8 cellular contexts compared by ENCODE assay signal in genomic region chr5:64612349-64612961, GRCh38.
DNase-seq lines count a peak whose midpoint lies in the region; ATAC-seq, FAIRE-seq and TF ChIP-seq lines count a peak whose summit lies in the region.

No MANE protein-coding gene starts in this region.

- TF ChIP-seq CTCF in Caco-2 (IDR thresholded peaks at IDR 0.05; ENCODE audit: insufficient read depth in 1 of 2, low read depth in 1 of 2, low read length in 1 of 2, severe bottlenecking in 1 of 2, unreplicated experiment in 1 of 2), result peak; percentile 71 to 76
- peak; percentile 52 for TF ChIP-seq CTCF in NB4 (IDR thresholded peaks at IDR 0.05; ENCODE audit: low read depth, low read length)
- TF ChIP-seq CTCF in adrenal gland (IDR thresholded peaks at IDR 0.05), result peak; percentile 58 to 82 (median 78)

- no peaks in the 10 kb centered on the region for H3K9me3 Mint-ChIP-seq in Caco-2 (ENCODE audit: unreplicated experiment)

- CTCF ChIA-PET in Caco-2 (lab: Charles Lee), result interaction anchor here (0.6 to 1.6 kb wide), 7 partner anchors 10 to 383 kb away, joined by 3 to 8 read pairs (median 3); no protein-coding TSS in a partner anchor

- H3K4me3 ChIP-seq in Caco-2 (ENCODE audit: low read depth, low read length) (no peak overlapping the region), NB4 (ENCODE audit: low read depth, low read length) (no peak overlapping the region), adrenal gland (no peak overlapping the region)

- no peak overlapping the region for H3K4me3 Mint-ChIP-seq in Caco-2 (ENCODE audit: unreplicated experiment)

- POLR2A ChIA-PET in Caco-2 (lab: Charles Lee), result no interaction called here

- BruUV-seq in Caco-2 (replicated peaks; lab: Mats Ljungman, UMichigan), result no TSS peak

- H3K4me1 Mint-ChIP-seq in Caco-2 (ENCODE audit: low read depth, unreplicated experiment), result no peaks in the 10 kb centered on the region

- H3K36me3 ChIP-seq in Caco-2 (ENCODE audit: control insufficient read depth, insufficient read depth, low read length) (no peaks in the 10 kb centered on the region), adrenal gland (replicated peaks in 1 of 2) (no peaks in the 10 kb centered on the region)

- ATAC-seq in left ventricle myocardium superior (peak; percentile 57), HG03280 (IDR thresholded peaks at IDR 0.05; ENCODE audit: unreplicated experiment) (no peak)

- H3K4me1 ChIP-seq in Caco-2 (no peaks in the 10 kb centered on the region), adrenal gland (replicated peaks in 1 of 2) (no peaks in the 10 kb centered on the region)

- H3K27ac Mint-ChIP-seq in Caco-2 (ENCODE audit: unreplicated experiment), result no peak overlapping the region

- FAIRE-seq in GM19239 (lab: Jason Lieb, UNC), result peak; percentile 81

- WGBS in adrenal gland, 4 donors, result 14 to 20% (median 16%) methylated on average over 5 of the region's 5 CpGs

- H3K9me3 ChIP-seq in Caco-2 (no peaks in the 10 kb centered on the region), adrenal gland (replicated peaks in 1 of 3) (no peaks in the 10 kb centered on the region)

- H3K27me3 Mint-ChIP-seq in Caco-2 (ENCODE audit: insufficient read depth, unreplicated experiment), result peaks cover 4% of the 10 kb centered on the region

- intact Hi-C loops in Caco-2 (cut with micrococcal nuclease; ENCODE audit: unreplicated experiment) (loop anchor here (1.0 to 5.0 kb wide), 6 partner anchors 14 to 538 kb away; no protein-coding TSS in a partner anchor), adrenal gland (cut with DNase I) (loop anchor here (5.0 to 10.0 kb wide), 5 partner anchors 108 to 468 kb away; partner anchors contain the start of gene RGS7BP (in 1 of the 2)), left ventricle myocardium superior (cut with micrococcal nuclease) (loop anchor here (5.0 to 10.0 kb wide), 2 partner anchors 108 to 465 kb away; partner anchors contain the start of gene RGS7BP)

- peak in 1 of 2 experiments; percentile 62 for DNase-seq in Caco-2
- no peak for DNase-seq in GM19239 (ENCODE audit: insufficient read length, low spot score)
- peak; percentile 56 for DNase-seq in NB4 (ENCODE audit: low read depth)
- peak; percentile 37 to 79 (median 56) for DNase-seq in adrenal gland
- DNase-seq in left ventricle myocardium superior, result no peak
- peak; percentile 45 for DNase-seq in smooth muscle cell of the brain vasculature (ENCODE audit: low read depth, low spot score)
- no peak for DNase-seq in GOT3 (lab: John Stamatoyannopoulos, UW)

- H3K27me3 ChIP-seq in Caco-2 (replicated peaks; ENCODE audit: control insufficient read depth, insufficient read depth, low read length) (no peaks in the 10 kb centered on the region), adrenal gland (no peaks in the 10 kb centered on the region)

- TF ChIP-seq POLR2A in NB4 (IDR thresholded peaks at IDR 0.05; ENCODE audit: extremely low read depth, insufficient read length), result no peak
- TF ChIP-seq POLR2A in adrenal gland (IDR thresholded peaks at IDR 0.05), result no peak

- H3K27ac ChIP-seq in adrenal gland, result no peak overlapping the region

- H3K36me3 Mint-ChIP-seq in Caco-2 (ENCODE audit: insufficient read depth, unreplicated experiment), result no peaks in the 10 kb centered on the region

Comparison
In these comparisons a context has a peak if more than half of its experiments do, and no peak if none do; other contexts are left out.
1. DNase-seq: peak in NB4 (single experiment), adrenal gland (7 of 7) and smooth muscle cell of the brain vasculature (single experiment); none in GM19239 (single experiment), left ventricle myocardium superior (single experiment) and GOT3 (single experiment).
2. Peak in every context shown above with its lines, with median percentiles within 50 percentile points of each other: CTCF ChIP-seq.